15 cellular contexts compared by ENCODE assay signal in genomic region chr10:22461891-22462290, GRCh38.
DNase-seq lines count a peak whose midpoint lies in the region; ATAC-seq and TF ChIP-seq lines count a peak whose summit lies in the region.
"Had no signal": no experiment of that assay in that cellular context is flagged by ENCODE, and none has a peak within 500 bp of the region (broad histone marks: within the 10 kb centered on the region; RNA-seq: fewer than 3 reads in every experiment).

No MANE protein-coding gene starts in this region.

- ATAC-seq in GM18505 (IDR thresholded peaks at IDR 0.05; ENCODE audit: unreplicated experiment), result no peak
- ATAC-seq: Right ventricle myocardium inferior had no signal

- peak; percentile 6 for DNase-seq in EH (ENCODE audit: low read depth)
- DNase-seq in NCI-H226, result peak; percentile 9
- no peak for DNase-seq in chondrocyte (ENCODE audit: low spot score)
- no peak for DNase-seq in activated T-cell treated with anti-CD3 and anti-CD28 coated beads, Interleukin-2, amount 50 U/mL, for 24 hours
- DNase-seq in T-helper 9 cell, result no peak
- no peak for DNase-seq in NCI-H1436 treated with DMSO at 0.1 percent for 48 hours (lab: John Stamatoyannopoulos, UW)
- DNase-seq: CD4-positive, alpha-beta memory T cell; NCI-H1417; NCI-H187 treated with DMSO at 0.1 percent for 48 hours; NCI-H2107; NCI-H69; T-helper 1 cell had no signal

- no peak for TF ChIP-seq CTCF in chondrocyte (IDR thresholded peaks at IDR 0.05)

- H3K27ac Mint-ChIP-seq in chondrocyte (ENCODE audit: unreplicated experiment), result peak overlapping the region; percentile 68
- no peak overlapping the region for H3K27ac Mint-ChIP-seq in activated T-cell treated with anti-CD3 and anti-CD28 coated beads, Interleukin-2, amount 50 U/mL, for 24 hours
- H3K27ac Mint-ChIP-seq: CD4-positive, alpha-beta memory T cell had no signal

- H3K27me3 Mint-ChIP-seq in chondrocyte (ENCODE audit: low read depth), result no peaks in the 10 kb centered on the region
- no peaks in the 10 kb centered on the region for H3K27me3 Mint-ChIP-seq in activated T-cell treated with anti-CD3 and anti-CD28 coated beads, Interleukin-2, amount 50 U/mL, for 24 hours
- H3K27me3 Mint-ChIP-seq: IgD-negative memory B cell had no signal

- no peaks in the 10 kb centered on the region for H3K9me3 Mint-ChIP-seq in chondrocyte (ENCODE audit: low read depth)
- H3K9me3 Mint-ChIP-seq in activated T-cell treated with anti-CD3 and anti-CD28 coated beads, Interleukin-2, amount 50 U/mL, for 24 hours, result no peaks in the 10 kb centered on the region

- peaks cover 29% of the 10 kb centered on the region for H3K4me1 Mint-ChIP-seq in chondrocyte (ENCODE audit: low read depth)
- no peaks in the 10 kb centered on the region for H3K4me1 Mint-ChIP-seq in activated T-cell treated with anti-CD3 and anti-CD28 coated beads, Interleukin-2, amount 50 U/mL, for 24 hours (ENCODE audit: low read depth)
- H3K4me1 Mint-ChIP-seq: CD4-positive, alpha-beta memory T cell had no signal

- no peak for TF ChIP-seq POLR2A in GM18505 (IDR thresholded peaks at IDR 0.05; ENCODE audit: borderline replicate concordance, extremely low read depth, insufficient read depth, insufficient read length)

- H3K4me3 Mint-ChIP-seq in chondrocyte (ENCODE audit: unreplicated experiment), result no peak overlapping the region
- no peak overlapping the region for H3K4me3 Mint-ChIP-seq in activated T-cell treated with anti-CD3 and anti-CD28 coated beads, Interleukin-2, amount 50 U/mL, for 24 hours
- H3K4me3 Mint-ChIP-seq: CD4-positive, alpha-beta memory T cell; IgD-negative memory B cell had no signal

- no peaks in the 10 kb centered on the region for H3K36me3 Mint-ChIP-seq in chondrocyte (ENCODE audit: low read depth)
- no peaks in the 10 kb centered on the region for H3K36me3 Mint-ChIP-seq in activated T-cell treated with anti-CD3 and anti-CD28 coated beads, Interleukin-2, amount 50 U/mL, for 24 hours (ENCODE audit: low read depth)

Comparison
In these comparisons a context has a peak if more than half of its experiments do, and no peak if none do; other contexts are left out.
1. DNase-seq: peak in EH (single experiment) and NCI-H226 (single experiment); none in chondrocyte (single experiment), activated T-cell treated with anti-CD3 and anti-CD28 coated beads, Interleukin-2, amount 50 U/mL, for 24 hours (single experiment), T-helper 9 cell (single experiment) and NCI-H1436 treated with DMSO at 0.1 percent for 48 hours (single experiment).